ENCODE assay signal across 21 cellular contexts in the genomic region with DNA sequence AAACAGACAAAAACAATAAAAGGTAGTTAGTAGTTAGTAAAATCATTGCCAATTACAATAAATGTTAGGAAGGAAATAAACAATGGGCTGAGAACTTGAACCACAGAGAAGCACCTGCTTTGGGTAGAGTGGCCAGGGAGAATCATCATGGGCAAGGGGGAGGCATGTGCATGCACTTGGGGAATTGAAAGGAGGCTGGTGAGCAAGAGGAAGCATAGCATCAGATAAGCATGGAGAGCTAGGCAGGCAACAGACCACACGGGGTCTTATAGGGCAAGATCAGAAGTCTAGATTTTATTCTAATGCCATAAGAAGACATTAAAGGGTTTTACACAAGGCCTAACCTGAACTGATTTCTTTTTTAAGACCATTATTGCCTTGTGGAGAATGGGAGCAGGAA.
"Had no signal": no experiment of that assay in that cellular context is flagged by ENCODE, and none has a peak within 500 bp of the region (broad histone marks: within the 10 kb centered on the region; RNA-seq: fewer than 3 reads in every experiment).

No MANE protein-coding gene starts in this region.

- H3K27me3 Mint-ChIP-seq: activated B cell treated with CpG ODN at 0.5 μM for 24 hours had no signal

- H3K4me1 ChIP-seq: neural progenitor cell, right lobe of liver, suprapubic skin, tibial nerve had no signal

- H3K4me1 Mint-ChIP-seq: immature natural killer cell, neural progenitor cell had no signal

- H3K27me3 ChIP-seq: body of pancreas, left lung, neural progenitor cell, right lobe of liver, stomach, suprapubic skin, tibial nerve had no signal

- H3K27ac Mint-ChIP-seq: activated B cell treated with CpG ODN at 0.5 μM for 24 hours; activated CD4-positive, alpha-beta T cell treated with anti-CD3 and anti-CD28 coated beads for 36 hours; immature natural killer cell; neural progenitor cell had no signal

- DNase-seq: activated B cell treated with CpG ODN at 0.5 μM for 24 hours; activated CD4-positive, alpha-beta T cell treated with anti-CD3 and anti-CD28 coated beads for 36 hours; activated CD4-positive, alpha-beta T cell treated with anti-CD3 and anti-CD28 coated beads, Interleukin-2, amount 50 U/mL, for 48 hours; activated effector memory CD4-positive, alpha-beta T cell treated with anti-CD3 and anti-CD28 coated beads, Interleukin-2, amount 50 U/mL, for 16 hours; activated naive CD4-positive, alpha-beta T cell treated with anti-CD3 and anti-CD28 coated beads, Interleukin-2, amount 50 U/mL, for 16 hours; activated T-cell treated with anti-CD3 and anti-CD28 coated beads, Interleukin-2, amount 50 U/mL, for 48 hours; anterior cingulate cortex; body of pancreas; foreskin fibroblast; immature natural killer cell; left lung; naive thymus-derived CD8-positive, alpha-beta T cell; posterior cingulate gyrus; right lobe of liver; stimulated activated CD4-positive, alpha-beta T cell treated with anti-CD3 and anti-CD28 coated beads, Interleukin-1b, Interleukin-23, amount 100 ng/mL, for 48 hours; stomach had no signal

- H3K9ac ChIP-seq: neural progenitor cell had no signal

- H3K4me2 ChIP-seq: neural progenitor cell had no signal

- H3K9me3 ChIP-seq: body of pancreas, left lung, right lobe of liver, stomach, suprapubic skin, tibial nerve had no signal

- H3K27ac ChIP-seq: body of pancreas, left lung, neural progenitor cell, right lobe of liver, skin epidermis, stomach, suprapubic skin, tibial nerve had no signal

- ATAC-seq: activated CD4-positive, alpha-beta T cell treated with anti-CD3 and anti-CD28 coated beads for 36 hours; body of pancreas; left lung; naive thymus-derived CD8-positive, alpha-beta T cell; right lobe of liver had no signal

- H2AFZ ChIP-seq: neural progenitor cell had no signal

- H3K4me3 ChIP-seq: body of pancreas, left lung, lung, neural progenitor cell, right lobe of liver, skin epidermis, stomach, suprapubic skin, tibial nerve had no signal

- H3K36me3 ChIP-seq: left lung, neural progenitor cell, right lobe of liver, stomach, suprapubic skin, tibial nerve had no signal

- H3K9me3 Mint-ChIP-seq: activated B cell treated with CpG ODN at 0.5 μM for 24 hours; immature natural killer cell; naive thymus-derived CD8-positive, alpha-beta T cell; neural progenitor cell had no signal

- H3K4me3 Mint-ChIP-seq: activated B cell treated with CpG ODN at 0.5 μM for 24 hours; activated CD4-positive, alpha-beta T cell treated with anti-CD3 and anti-CD28 coated beads for 36 hours; immature natural killer cell; naive thymus-derived CD8-positive, alpha-beta T cell; neural progenitor cell had no signal

- H3K36me3 Mint-ChIP-seq: immature natural killer cell; naive thymus-derived CD8-positive, alpha-beta T cell; neural progenitor cell had no signal
